8 cellular contexts compared by ENCODE assay signal in genomic region chr2:22355816-22356433, GRCh38.
DNase-seq lines count a peak whose midpoint lies in the region; ATAC-seq and TF ChIP-seq lines count a peak whose summit lies in the region.

No MANE protein-coding gene starts in this region.

- H3K27me3 Mint-ChIP-seq in effector memory CD8-positive, alpha-beta T cell, result no peaks in the 10 kb centered on the region

- H3K4me1 Mint-ChIP-seq in effector memory CD8-positive, alpha-beta T cell (ENCODE audit: low read depth in 2 of 2), result no peaks in the 10 kb centered on the region

- H3K27ac Mint-ChIP-seq in effector memory CD8-positive, alpha-beta T cell, result no peak overlapping the region

- peak; percentile 90 for TF ChIP-seq CTCF in WERI-Rb-1 (IDR thresholded peaks at IDR 0.05; ENCODE audit: low read depth, low read length)
- peak; percentile 86 to 98 (median 93) for TF ChIP-seq CTCF in testis (IDR thresholded peaks at IDR 0.05)

- intact Hi-C loops in testis (cut with DNase I; ENCODE audit: low total_unique reads), result no loop called here

- ATAC-seq in GM19025 (IDR thresholded peaks at IDR 0.05; ENCODE audit: low read depth, unreplicated experiment), result peak; percentile 54
- peak; percentile 82 for ATAC-seq in HG03432 (IDR thresholded peaks at IDR 0.05; ENCODE audit: unreplicated experiment)
- ATAC-seq in effector memory CD8-positive, alpha-beta T cell (replicated peaks), result no peak
- no peak for ATAC-seq in HG02840 (IDR thresholded peaks at IDR 0.05; ENCODE audit: low FRiP score, unreplicated experiment)

- DNase-seq in COR-L47 (lab: John Stamatoyannopoulos, UW), result peak; percentile 7
- DNase-seq in WERI-Rb-1, result peak; percentile 69
- DNase-seq in effector memory CD8-positive, alpha-beta T cell, result peak; percentile 0 to 1 (median 1)
- DNase-seq in myocyte (ENCODE audit: low read depth), result peak; percentile 0
- peak; percentile 92 for DNase-seq in testis

- peaks cover 12% of the 10 kb centered on the region in 2 donors for H3K9me3 Mint-ChIP-seq in effector memory CD8-positive, alpha-beta T cell

- no peak for TF ChIP-seq POLR2A in testis (IDR thresholded peaks at IDR 0.05)

- H3K36me3 Mint-ChIP-seq in effector memory CD8-positive, alpha-beta T cell (ENCODE audit: insufficient read depth), result no peaks in the 10 kb centered on the region

- H3K27ac ChIP-seq in WERI-Rb-1, result no peak overlapping the region
- no peak overlapping the region for H3K27ac ChIP-seq in testis

- no peak overlapping the region for H3K4me3 Mint-ChIP-seq in effector memory CD8-positive, alpha-beta T cell

- no peaks in the 10 kb centered on the region for H3K9me3 ChIP-seq in WERI-Rb-1 (ENCODE audit: severe bottlenecking)
- no peaks in the 10 kb centered on the region for H3K9me3 ChIP-seq in testis

- 57 to 61% methylated on average over 4 of the region's 4 CpGs for WGBS in testis, 2 donors

- H3K36me3 ChIP-seq in WERI-Rb-1, result no peaks in the 10 kb centered on the region
- no peaks in the 10 kb centered on the region for H3K36me3 ChIP-seq in testis (ENCODE audit: low read depth, missing control alignments)

- no peaks in the 10 kb centered on the region for H3K4me1 ChIP-seq in testis

- no peak overlapping the region for H3K4me3 ChIP-seq in WERI-Rb-1 (ENCODE audit: low read depth, low read length)
- H3K4me3 ChIP-seq in testis, result no peak overlapping the region

- no peaks in the 10 kb centered on the region for H3K27me3 ChIP-seq in WERI-Rb-1 (ENCODE audit: insufficient read depth, low read depth, severe bottlenecking)
- no peaks in the 10 kb centered on the region for H3K27me3 ChIP-seq in testis

Comparison
In these comparisons a context has a peak if more than half of its experiments do, and no peak if none do; other contexts are left out.
1. DNase-seq: peak in every context shown above with its lines; median percentile 92 in testis; 69 in WERI-Rb-1; 7 in COR-L47; 1 in effector memory CD8-positive, alpha-beta T cell; 0 in myocyte.
2. ATAC-seq: peak in GM19025 (single experiment) and HG03432 (single experiment); none in effector memory CD8-positive, alpha-beta T cell (single experiment) and HG02840 (single experiment).